6 cellular contexts compared by ENCODE assay signal in genomic region chr11:737899-738298, GRCh38. TPM values are rescaled to one million over a fixed set of nuclear protein-coding genes. Genes with fewer than 3 reads are reported as not detected.
DNase-seq lines count a peak whose midpoint lies in the region; ATAC-seq, FAIRE-seq and TF ChIP-seq lines count a peak whose summit lies in the region.
"Not testable (repeated sequence)": the region's sequence is repeated elsewhere in the genome, so short reads cannot be mapped to it uniquely, and the experiment has no call there.

No MANE protein-coding gene starts in this region.

- H3K27ac Mint-ChIP-seq in CD14-positive monocyte, result peak overlapping the region in 1 of 7 donors; percentile 57

- H3K9me3 Mint-ChIP-seq in CD14-positive monocyte; activated T-cell treated with anti-CD3 and anti-CD28 coated beads, Interleukin-2, amount 50 U/mL, for 4 hours: not testable (repeated sequence)

- H3K79me2 ChIP-seq in PC-9 (ENCODE audit: low read depth); keratinocyte (ENCODE audit: control insufficient read depth, insufficient read depth, low read length): not testable (repeated sequence)

- peak; percentile 94 for FAIRE-seq in keratinocyte (lab: Jason Lieb, UNC)

- H3K9me2 ChIP-seq in PC-9 (ENCODE audit: insufficient read depth), result not testable (repeated sequence)

- peak overlapping the region; percentile 62 to 85 for H3K4me3 Mint-ChIP-seq in CD14-positive monocyte
- H3K4me3 Mint-ChIP-seq in activated T-cell treated with anti-CD3 and anti-CD28 coated beads, Interleukin-2, amount 50 U/mL, for 4 hours, result peak overlapping the region; percentile 42

- CTCF ChIA-PET in PC-9 (lab: Charles Lee), result not testable (repeated sequence)

- H3K36me3 Mint-ChIP-seq in CD14-positive monocyte; activated T-cell treated with anti-CD3 and anti-CD28 coated beads, Interleukin-2, amount 50 U/mL, for 4 hours (ENCODE audit: insufficient read depth): not testable (repeated sequence)

- H3K27ac ChIP-seq in PC-9, result peak overlapping the region; percentile 81; the same call in 1 of the 2 replicates
- H3K27ac ChIP-seq in caudate nucleus (ENCODE audit: low read depth, low read length), result peak overlapping the region; percentile 58
- H3K27ac ChIP-seq in keratinocyte (ENCODE audit: control insufficient read depth, insufficient read depth, low read length), result not testable (repeated sequence)

- H3K27me3 Mint-ChIP-seq in CD14-positive monocyte (ENCODE audit: low read depth in 3 of 3), result peaks cover 17 to 26% (median 25%) of the 10 kb centered on the region in 3 donors
- not testable (repeated sequence) for H3K27me3 Mint-ChIP-seq in activated T-cell treated with anti-CD3 and anti-CD28 coated beads, Interleukin-2, amount 50 U/mL, for 4 hours (ENCODE audit: low read depth)

- peaks cover 19% of the 10 kb centered on the region for H3K4me1 Mint-ChIP-seq in CD14-positive monocyte
- peaks cover 13% of the 10 kb centered on the region for H3K4me1 Mint-ChIP-seq in activated T-cell treated with anti-CD3 and anti-CD28 coated beads, Interleukin-2, amount 50 U/mL, for 4 hours (ENCODE audit: low read depth)

- H3K9me1 ChIP-seq in keratinocyte (ENCODE audit: control insufficient read depth, extremely low read depth, insufficient read depth, low read length), result not testable (repeated sequence)

- H3K4me2 ChIP-seq in PC-9, result peak overlapping the region; percentile 58
- peak overlapping the region; percentile 46 for H3K4me2 ChIP-seq in keratinocyte (ENCODE audit: control insufficient read depth, extremely low read depth, insufficient read depth, low read depth, low read length)

- not testable (repeated sequence) for DNase-seq in CD14-positive monocyte (ENCODE audit: low spot score); activated T-cell treated with anti-CD3 and anti-CD28 coated beads, Interleukin-2, amount 50 U/mL, for 4 hours; caudate nucleus (lab: John Stamatoyannopoulos, UW); keratinocyte (ENCODE audit: low read depth, low spot score); sciatic nerve (ENCODE audit: low spot score)
- peak; percentile 82 to 88 for DNase-seq in PC-9

- H3K4me1 ChIP-seq in PC-9 (replicated peaks; ENCODE audit: insufficient read depth) (peaks cover 20% of the 10 kb centered on the region), keratinocyte (ENCODE audit: control insufficient read depth, extremely low read depth, insufficient read depth, low read length) (peaks cover 13% of the 10 kb centered on the region)

- not testable (repeated sequence) for H3K4me3 ChIP-seq in PC-9
- H3K4me3 ChIP-seq in keratinocyte (ENCODE audit: control insufficient read depth in 2 of 3, extremely low read depth in 1 of 3, insufficient read depth in 2 of 3, low read depth in 1 of 3, low read length in 3 of 3), result peak overlapping the region in 2 of 3 experiments; percentile 22 to 37

- H3K36me3 ChIP-seq in PC-9 (ENCODE audit: low read depth); keratinocyte (ENCODE audit: control insufficient read depth in 2 of 2, extremely low read depth in 1 of 2, insufficient read depth in 2 of 2, low read length in 2 of 2): not testable (repeated sequence)

- BruUV-seq in PC-9 (replicated peaks; lab: Mats Ljungman, UMichigan), result not testable (repeated sequence)

- peak overlapping the region; percentile 9 for H3K9ac ChIP-seq in keratinocyte (ENCODE audit: control insufficient read depth, extremely low read depth, insufficient read depth, low read length)

- not testable (repeated sequence) for H3K27me3 ChIP-seq in PC-9 (ENCODE audit: insufficient read depth, low read depth); keratinocyte (ENCODE audit: control insufficient read depth, extremely low read depth, insufficient read depth, low read length)

- not testable (repeated sequence) for H4K20me1 ChIP-seq in PC-9 (ENCODE audit: insufficient read depth); keratinocyte (ENCODE audit: control insufficient read depth, extremely low read depth, insufficient read depth, low read length)

- not testable (repeated sequence) for H3K9me3 ChIP-seq in PC-9 (ENCODE audit: insufficient read depth, low read depth); keratinocyte (ENCODE audit: control insufficient read depth, low read depth, low read length)

- dilution Hi-C loops in keratinocyte (cut with MboI; ENCODE audit: extremely low pct_ligation_motif_present, low sequenced_read_pairs), result not testable (repeated sequence)

- POLR2A ChIA-PET in PC-9 (lab: Charles Lee; ENCODE audit: unreplicated experiment), result interaction anchor here (0.6 kb wide), 1 partner anchor 31 kb away, joined by 4 read pairs; no protein-coding TSS in a partner anchor

- intact Hi-C loops in CD14-positive monocyte (cut with micrococcal nuclease); PC-9 (cut with micrococcal nuclease; ENCODE audit: unreplicated experiment); sciatic nerve (cut with DNase I): not testable (repeated sequence)

- peaks cover 20% of the 10 kb centered on the region; the same call in 1 of the 2 replicates for H3F3A ChIP-seq in PC-9 (ENCODE audit: insufficient read depth, low read depth)

- ATAC-seq in activated T-cell treated with anti-CD3 and anti-CD28 coated beads, Interleukin-2, amount 50 U/mL, for 4 hours, result peak; percentile 56 to 63
- peak; percentile 24 for ATAC-seq in sciatic nerve

- not testable (repeated sequence) for TF ChIP-seq CTCF in CD14-positive monocyte (IDR thresholded peaks at IDR 0.05); PC-9 (conservative IDR thresholded peaks at IDR 0.05); keratinocyte (optimal IDR thresholded peaks at IDR 0.05 in 1 of 3, IDR thresholded peaks at IDR 0.05 in 1 of 3, conservative IDR thresholded peaks at IDR 0.05 in 1 of 3; ENCODE audit: extremely low read depth in 1 of 3, insufficient read depth in 2 of 3, low read length in 3 of 3)

- H2AFZ ChIP-seq in PC-9, result not testable (repeated sequence)
- H2AFZ ChIP-seq in keratinocyte (ENCODE audit: control insufficient read depth, low read length), result peak overlapping the region; percentile 41

RNA-seq across cellular contexts. Expression of gene TALDO1, which starts 9.4 kb away (rescaled TPM):
- polyA plus RNA-seq in CD14-positive monocyte (1,000 to 10,000 TPM; 1,224 to 1,249 TPM), keratinocyte (162 to 200 TPM (median 170 TPM) in 3 replicates)
- total RNA-seq in PC-9 (2021) (434 and 446 TPM in 2 replicates), sciatic nerve (187 TPM)
- 100 to 1,000 TPM; 281 to 316 (median 313) TPM for total RNA-seq in activated T-cell treated with anti-CD3 and anti-CD28 coated beads, Interleukin-2, amount 50 U/mL, for 4 hours
- 214 TPM for polyA plus RNA-seq in keratinocyte (2011; ENCODE audit: low read depth)
- 138 and 195 TPM in 2 replicates for polyA plus RNA-seq in keratinocyte (2011; cell fraction: cytosol; rRNA removed)
- 132 and 133 TPM in 2 replicates for polyA plus RNA-seq in keratinocyte (2011; cell fraction: nucleus; rRNA removed)
- 207 and 214 TPM in 2 replicates for polyA plus RNA-seq in keratinocyte (2012; ENCODE audit: low replicate concordance)
- 82.7 to 124 TPM (median 97.7 TPM) in 3 replicates for polyA minus RNA-seq in keratinocyte
- polyA minus RNA-seq in keratinocyte (2011; cell fraction: cytosol; rRNA and poly(A)+ RNA removed), result 164 TPM
- 31.6 and 36.6 TPM in 2 replicates for polyA minus RNA-seq in keratinocyte (2011; cell fraction: nucleus; rRNA and poly(A)+ RNA removed)

RNA-seq across cellular contexts. Expression of gene EPS8L2, which starts 31.9 kb away (rescaled TPM):
- polyA plus RNA-seq in CD14-positive monocyte, result not detected
- total RNA-seq in PC-9 (2021), result 228 and 229 TPM in 2 replicates
- total RNA-seq in activated T-cell treated with anti-CD3 and anti-CD28 coated beads, Interleukin-2, amount 50 U/mL, for 4 hours, result 10 to 100 TPM in 1 of 3 donors, 1 to 10 TPM in 2; 5.2 to 13.0 (median 7.0) TPM
- 81.4 to 297 TPM (median 114 TPM) in 3 replicates for polyA plus RNA-seq in keratinocyte
- 308 TPM for polyA plus RNA-seq in keratinocyte (2011; ENCODE audit: low read depth)
- 64.7 and 134 TPM in 2 replicates for polyA plus RNA-seq in keratinocyte (2011; cell fraction: cytosol; rRNA removed)
- polyA plus RNA-seq in keratinocyte (2011; cell fraction: nucleus; rRNA removed), result 499 and 646 TPM in 2 replicates
- 119 and 230 TPM in 2 replicates for polyA plus RNA-seq in keratinocyte (2012; ENCODE audit: low replicate concordance)
- 97.2 to 114 TPM (median 110 TPM) in 3 replicates for polyA minus RNA-seq in keratinocyte
- polyA minus RNA-seq in keratinocyte (2011; cell fraction: cytosol; rRNA and poly(A)+ RNA removed), result 140 TPM
- 100 and 132 TPM in 2 replicates for polyA minus RNA-seq in keratinocyte (2011; cell fraction: nucleus; rRNA and poly(A)+ RNA removed)
- 24.9 TPM for total RNA-seq in sciatic nerve

RNA-seq across cellular contexts. Expression of gene GATD1, which starts 39.4 kb away (rescaled TPM):
- polyA plus RNA-seq in CD14-positive monocyte, result 1 to 10 TPM; 4.5 to 4.6 TPM
- total RNA-seq in PC-9 (2021), result 52.7 and 61.9 TPM in 2 replicates
- total RNA-seq in activated T-cell treated with anti-CD3 and anti-CD28 coated beads, Interleukin-2, amount 50 U/mL, for 4 hours, result 10 to 100 TPM; 48.3 to 49.8 (median 49.7) TPM
- 24.4 to 48.0 TPM (median 24.6 TPM) in 3 replicates for polyA plus RNA-seq in keratinocyte
- 8.2 TPM for polyA plus RNA-seq in keratinocyte (2011; ENCODE audit: low read depth)
- 18.2 and 41.8 TPM in 2 replicates for polyA plus RNA-seq in keratinocyte (2011; cell fraction: cytosol; rRNA removed)
- polyA plus RNA-seq in keratinocyte (2011; cell fraction: nucleus; rRNA removed), result 116 and 155 TPM in 2 replicates
- 27.6 and 43.5 TPM in 2 replicates for polyA plus RNA-seq in keratinocyte (2012; ENCODE audit: low replicate concordance)
- 21.9 to 31.3 TPM (median 24.9 TPM) in 3 replicates for polyA minus RNA-seq in keratinocyte
- 37.8 TPM for polyA minus RNA-seq in keratinocyte (2011; cell fraction: cytosol; rRNA and poly(A)+ RNA removed)
- 34.8 and 49.2 TPM in 2 replicates for polyA minus RNA-seq in keratinocyte (2011; cell fraction: nucleus; rRNA and poly(A)+ RNA removed)
- total RNA-seq in sciatic nerve, result 74.8 TPM

RNA-seq across cellular contexts. Expression of gene TMEM80, which starts 42.3 kb away (rescaled TPM):
- polyA plus RNA-seq in CD14-positive monocyte (10 to 100 TPM; 31.6 to 37.3 TPM), keratinocyte (19.5 to 32.8 TPM (median 29.8 TPM) in 3 replicates)
- total RNA-seq in PC-9 (2021) (34.0 and 36.6 TPM in 2 replicates), sciatic nerve (28.4 TPM)
- total RNA-seq in activated T-cell treated with anti-CD3 and anti-CD28 coated beads, Interleukin-2, amount 50 U/mL, for 4 hours, result 1 to 10 TPM; 6.8 to 7.5 (median 7.0) TPM
- 7.4 TPM for polyA plus RNA-seq in keratinocyte (2011; ENCODE audit: low read depth)
- polyA plus RNA-seq in keratinocyte (2011; cell fraction: cytosol; rRNA removed), result 17.3 and 20.2 TPM in 2 replicates
- polyA plus RNA-seq in keratinocyte (2011; cell fraction: nucleus; rRNA removed), result 53.4 and 59.4 TPM in 2 replicates
- polyA plus RNA-seq in keratinocyte (2012; ENCODE audit: low replicate concordance), result 14.1 and 55.6 TPM in 2 replicates
- polyA minus RNA-seq in keratinocyte, result 5.0 to 15.5 TPM (median 11.2 TPM) in 3 replicates
- 13.4 TPM for polyA minus RNA-seq in keratinocyte (2011; cell fraction: cytosol; rRNA and poly(A)+ RNA removed)
- polyA minus RNA-seq in keratinocyte (2011; cell fraction: nucleus; rRNA and poly(A)+ RNA removed), result 11.3 and 12.3 TPM in 2 replicates

RNA-seq across cellular contexts. Expression of gene DEAF1, which starts 42.9 kb away (rescaled TPM):
- polyA plus RNA-seq in CD14-positive monocyte (10 to 100 TPM; 18.0 to 22.2 TPM), keratinocyte (8.1 to 13.1 TPM (median 8.2 TPM) in 3 replicates)
- total RNA-seq in PC-9 (2021) (36.9 and 44.4 TPM in 2 replicates), sciatic nerve (52.8 TPM)
- total RNA-seq in activated T-cell treated with anti-CD3 and anti-CD28 coated beads, Interleukin-2, amount 50 U/mL, for 4 hours, result 10 to 100 TPM; 53.1 to 59.6 (median 54.5) TPM
- 15.0 TPM for polyA plus RNA-seq in keratinocyte (2011; ENCODE audit: low read depth)
- 5.6 and 15.1 TPM in 2 replicates for polyA plus RNA-seq in keratinocyte (2011; cell fraction: cytosol; rRNA removed)
- polyA plus RNA-seq in keratinocyte (2011; cell fraction: nucleus; rRNA removed), result 12.8 and 17.6 TPM in 2 replicates
- polyA plus RNA-seq in keratinocyte (2012; ENCODE audit: low replicate concordance), result 14.6 and 24.8 TPM in 2 replicates
- 8.6 to 13.3 TPM (median 10.6 TPM) in 3 replicates for polyA minus RNA-seq in keratinocyte
- polyA minus RNA-seq in keratinocyte (2011; cell fraction: cytosol; rRNA and poly(A)+ RNA removed), result 24.6 TPM
- polyA minus RNA-seq in keratinocyte (2011; cell fraction: nucleus; rRNA and poly(A)+ RNA removed), result 16.9 and 23.3 TPM in 2 replicates
